8 cellular contexts compared by ENCODE assay signal in genomic region chr4:158722291-158722916, GRCh38. TPM values are rescaled to one million over a fixed set of nuclear protein-coding genes. Genes with fewer than 3 reads are reported as not detected.
A peak's percentile ranks its signal among the peaks of the same experiment; 100 is the strongest.
DNase-seq lines count a peak whose midpoint lies in the region; ATAC-seq and TF ChIP-seq lines count a peak whose summit lies in the region.

No MANE protein-coding gene starts in this region.

- DNase-seq in IMR-90 (peak; percentile 48), fibroblast of mammary gland (ENCODE audit: low read depth) (peak; percentile 55), natural killer cell (no peak), MV-4-11 (lab: John Stamatoyannopoulos, UW) (no peak), GDM1 (lab: John Stamatoyannopoulos, UW) (no peak)
- no peak for DNase-seq in activated CD4-positive, alpha-beta T cell treated with anti-CD3 and anti-CD28 coated beads, Interleukin-2, amount 10 ng/mL, durations not matched to agents 7 days and 5 days

- TF ChIP-seq RAD21 in IMR-90 (IDR thresholded peaks at IDR 0.05; ENCODE audit: low read length) = no peak

- H3K27ac Mint-ChIP-seq in activated CD4-positive, alpha-beta T cell treated with anti-CD3 and anti-CD28 coated beads, Interleukin-2, amount 10 ng/mL, durations not matched to agents 7 days and 5 days = peak overlapping the region; percentile 96
- H3K27ac Mint-ChIP-seq in natural killer cell = peak overlapping the region; percentile 97 to 99

- H3K9me3 ChIP-seq in BLaER1 treated with 17β-estradiol and CSF1 and Interleukin-3, amounts not matched to agents 10 nM and 100 nM (replicated peaks in 1 of 11) = no peaks in the 10 kb centered on the region
- H3K9me3 ChIP-seq in IMR-90 (ENCODE audit: control insufficient read depth, insufficient read depth, low read length) = no peaks in the 10 kb centered on the region

- peak overlapping the region; percentile 73 to 93 (median 85) for H3K4me3 ChIP-seq in BLaER1 treated with 17β-estradiol and CSF1 and Interleukin-3, amounts not matched to agents 10 nM and 100 nM
- H3K4me3 ChIP-seq in IMR-90 (ENCODE audit: insufficient read depth, low read depth, low read length) = peak overlapping the region; percentile 75
- peak overlapping the region; percentile 94 for H3K4me3 ChIP-seq in fibroblast of mammary gland (ENCODE audit: control insufficient read depth, low read depth, low read length)

- no peak for TF ChIP-seq POLR2A in IMR-90 (IDR thresholded peaks at IDR 0.05; ENCODE audit: low read depth, low read length)

- peak overlapping the region; percentile 97 for H2AFZ ChIP-seq in IMR-90 (replicated peaks; ENCODE audit: low read length, poor library complexity)

- peaks cover 31 to 44% (median 42%) of the 10 kb centered on the region in 11 experiments for H3K36me3 ChIP-seq in BLaER1 treated with 17β-estradiol and CSF1 and Interleukin-3, amounts not matched to agents 10 nM and 100 nM
- H3K36me3 ChIP-seq in IMR-90 (ENCODE audit: control insufficient read depth, insufficient read depth, low read length) = peaks cover 13% of the 10 kb centered on the region

- H2BK5ac ChIP-seq in IMR-90 (ENCODE audit: low read depth, low read length, poor library complexity, severe bottlenecking) = peak overlapping the region; percentile 82

- peaks cover 2% of the 10 kb centered on the region for H3K9me1 ChIP-seq in IMR-90 (ENCODE audit: insufficient read depth, low read length)

- H2AK5ac ChIP-seq in IMR-90 (ENCODE audit: low read depth, low read length) = 0 out of 2 replicates have a peak overlapping the region, but pooled peaks have one; percentile 10

- peak overlapping the region; percentile 80 to 94 (median 87) for H3K27ac ChIP-seq in BLaER1 treated with 17β-estradiol and CSF1 and Interleukin-3, amounts not matched to agents 10 nM and 100 nM
- H3K27ac ChIP-seq in IMR-90 (ENCODE audit: insufficient read depth, low read length) = peak overlapping the region; percentile 94

- H3K27me3 Mint-ChIP-seq in activated CD4-positive, alpha-beta T cell treated with anti-CD3 and anti-CD28 coated beads, Interleukin-2, amount 10 ng/mL, durations not matched to agents 7 days and 5 days = no peaks in the 10 kb centered on the region
- H3K27me3 Mint-ChIP-seq in natural killer cell (ENCODE audit: low read depth in 2 of 2) = peaks cover 0 to 10% of the 10 kb centered on the region in 2 donors

- no peaks in the 10 kb centered on the region for H3K9me3 Mint-ChIP-seq in activated CD4-positive, alpha-beta T cell treated with anti-CD3 and anti-CD28 coated beads, Interleukin-2, amount 10 ng/mL, durations not matched to agents 7 days and 5 days
- H3K9me3 Mint-ChIP-seq in natural killer cell = no peaks in the 10 kb centered on the region

- no peak overlapping the region for H3K18ac ChIP-seq in IMR-90 (ENCODE audit: low read depth, low read length)

- in situ Hi-C loops in IMR-90 (cut with MboI; ENCODE audit: low sequenced_read_pairs) = loop anchor here (10.0 kb wide), 1 partner anchor 722 kb away; no protein-coding TSS in a partner anchor

- CTCF ChIA-PET in IMR-90 (lab: Yijun Ruan, JAX) = no interaction called here
- CTCF ChIA-PET in activated CD4-positive, alpha-beta T cell treated with anti-CD3 and anti-CD28 coated beads, Interleukin-2, amount 10 ng/mL, durations not matched to agents 7 days and 5 days (lab: Charles Lee) = no interaction called here

- BruUV-seq in IMR-90 (replicated peaks; lab: Mats Ljungman, UMichigan) = TSS peak; percentile 53

- peak; percentile 18 for ATAC-seq in GM18909 (IDR thresholded peaks at IDR 0.05; ENCODE audit: poor library complexity, unreplicated experiment)
- ATAC-seq in IMR-90 (ENCODE audit: low read depth) = peak; percentile 46
- no peak for ATAC-seq in natural killer cell

- H3K4ac ChIP-seq in IMR-90 (ENCODE audit: low read depth, low read length) = peak overlapping the region; percentile 96

- peak overlapping the region; percentile 98 for H3K14ac ChIP-seq in IMR-90 (replicated peaks; ENCODE audit: low read depth, low read length)

- H2AK9ac ChIP-seq in IMR-90 (replicated peaks; ENCODE audit: low read depth, low read length, poor library complexity) = peak overlapping the region; percentile 71

- H2BK20ac ChIP-seq in IMR-90 (ENCODE audit: low read depth, low read length) = no peak overlapping the region

- no peaks in the 10 kb centered on the region for H3K27me3 ChIP-seq in BLaER1 treated with 17β-estradiol and CSF1 and Interleukin-3, amounts not matched to agents 10 nM and 100 nM
- no peaks in the 10 kb centered on the region for H3K27me3 ChIP-seq in IMR-90 (ENCODE audit: control insufficient read depth, insufficient read depth, low read length)

- WGBS in IMR-90 (ENCODE audit: extremely low coverage in 2 of 2, insufficient read length in 1 of 2), 2 experiments = 0% methylated on average over 3 of the region's 16 CpGs; no CpG with 5 or more reads in 1 of the 2 experiments

- no peak overlapping the region for H4K5ac ChIP-seq in IMR-90 (ENCODE audit: low read depth, low read length)

- H3K79me1 ChIP-seq in IMR-90 (ENCODE audit: low read depth in 1 of 2, low read length in 2 of 2) = peaks cover 22 to 23% of the 10 kb centered on the region in 2 experiments

- peaks cover 5 to 25% (median 14%) of the 10 kb centered on the region in 10 experiments; a peak in 17 of 20 replicates for H3K4me1 ChIP-seq in BLaER1 treated with 17β-estradiol and CSF1 and Interleukin-3, amounts not matched to agents 10 nM and 100 nM
- H3K4me1 ChIP-seq in IMR-90 (ENCODE audit: control insufficient read depth, insufficient read depth, low read length) = no peaks in the 10 kb centered on the region; the same call in 1 of the 2 replicates

- TF ChIP-seq CTCF in IMR-90 (conservative IDR thresholded peaks at IDR 0.05; ENCODE audit: low read depth, low read length) = no peak
- TF ChIP-seq CTCF in fibroblast of mammary gland (conservative IDR thresholded peaks at IDR 0.05; ENCODE audit: control insufficient read depth, insufficient read depth, low read depth, low read length) = no peak
- no peak for TF ChIP-seq CTCF in natural killer cell (IDR thresholded peaks at IDR 0.05)

- POLR2A ChIA-PET in IMR-90 (lab: Charles Lee; ENCODE audit: unreplicated experiment) = no interaction called here
- POLR2A ChIA-PET in activated CD4-positive, alpha-beta T cell treated with anti-CD3 and anti-CD28 coated beads, Interleukin-2, amount 10 ng/mL, durations not matched to agents 7 days and 5 days (lab: Charles Lee) = interaction anchor here (0.5 kb wide), 1 partner anchor 484 kb away, joined by 3 read pairs; no protein-coding TSS in a partner anchor

- peak overlapping the region; percentile 77 to 99 (median 88) for H3K4me2 ChIP-seq in BLaER1 treated with 17β-estradiol and CSF1 and Interleukin-3, amounts not matched to agents 10 nM and 100 nM
- H3K4me2 ChIP-seq in IMR-90 (ENCODE audit: low read depth, low read length) = peak overlapping the region; percentile 79

- H3K4me1 Mint-ChIP-seq in activated CD4-positive, alpha-beta T cell treated with anti-CD3 and anti-CD28 coated beads, Interleukin-2, amount 10 ng/mL, durations not matched to agents 7 days and 5 days = peaks cover 52% of the 10 kb centered on the region
- H3K4me1 Mint-ChIP-seq in natural killer cell = peaks cover 34 to 50% of the 10 kb centered on the region in 2 donors

- peak overlapping the region; percentile 89 to 97; a peak in 3 of 4 replicates for H4K8ac ChIP-seq in IMR-90 (ENCODE audit: low read depth in 2 of 2, low read length in 2 of 2)

- H3K9ac ChIP-seq in BLaER1 treated with 17β-estradiol and CSF1 and Interleukin-3, amounts not matched to agents 10 nM and 100 nM = peak overlapping the region; percentile 80 to 95 (median 88)
- peak overlapping the region; percentile 94 for H3K9ac ChIP-seq in IMR-90 (ENCODE audit: low read depth, low read length)

- peak overlapping the region; percentile 91; the same call in 1 of the 2 replicates for H4K91ac ChIP-seq in IMR-90 (ENCODE audit: insufficient read depth, low read depth, low read length)

- peak overlapping the region; percentile 90 for H3K56ac ChIP-seq in IMR-90 (ENCODE audit: extremely low read depth, insufficient read depth, low read length)

- H3K23ac ChIP-seq in IMR-90 (ENCODE audit: low read depth, low read length) = peak overlapping the region; percentile 97

- H3K4me3 Mint-ChIP-seq in activated CD4-positive, alpha-beta T cell treated with anti-CD3 and anti-CD28 coated beads, Interleukin-2, amount 10 ng/mL, durations not matched to agents 7 days and 5 days = peak overlapping the region; percentile 86
- H3K4me3 Mint-ChIP-seq in natural killer cell = peak overlapping the region; percentile 99

- no peak overlapping the region for H2BK15ac ChIP-seq in IMR-90 (ENCODE audit: low read depth, low read length)

- H2BK120ac ChIP-seq in IMR-90 (ENCODE audit: low read depth, low read length) = peak overlapping the region; percentile 84; the same call in 1 of the 2 replicates

- peaks cover 0 to 4% (median 0%) of the 10 kb centered on the region in 11 experiments; a peak in 2 of 22 replicates for H4K20me1 ChIP-seq in BLaER1 treated with 17β-estradiol and CSF1 and Interleukin-3, amounts not matched to agents 10 nM and 100 nM
- H4K20me1 ChIP-seq in IMR-90 (ENCODE audit: insufficient read depth, low read length) = no peaks in the 10 kb centered on the region

- intact Hi-C loops in IMR-90 (cut with micrococcal nuclease) (no loop called here), natural killer cell (cut with micrococcal nuclease) (loop anchor here (2.0 to 5.0 kb wide), 3 partner anchors 46 to 380 kb away; partner anchors contain the start of genes ETFDH, FNIP2 and RAPGEF2)

- peaks cover 37% of the 10 kb centered on the region for H3K36me3 Mint-ChIP-seq in activated CD4-positive, alpha-beta T cell treated with anti-CD3 and anti-CD28 coated beads, Interleukin-2, amount 10 ng/mL, durations not matched to agents 7 days and 5 days (ENCODE audit: low read depth)
- H3K36me3 Mint-ChIP-seq in natural killer cell = peaks cover 17% of the 10 kb centered on the region

- dilution Hi-C loops in IMR-90 (cut with HindIII; ENCODE audit: low sequenced_read_pairs, unreplicated experiment) = no loop called here

RNA-seq across cellular contexts. Expression of gene PPID, which starts 0.8 kb away (rescaled TPM):
- total RNA-seq in IMR-90 (2012; rRNA removed) = 11.8 and 22.8 TPM in 2 replicates
- 17.1 and 21.1 TPM in 2 replicates for polyA plus RNA-seq in IMR-90 (2012; rRNA removed)
- 4.3 and 5.0 TPM in 2 replicates for polyA plus RNA-seq in IMR-90 (2012; cell fraction: cytosol; rRNA removed)
- polyA plus RNA-seq in IMR-90 (2012; cell fraction: nucleus; rRNA removed; ENCODE audit: low replicate concordance) = 2.7 and 8.2 TPM in 2 replicates
- 10 to 100 TPM; 35.5 to 41.3 TPM for total RNA-seq in activated CD4-positive, alpha-beta T cell treated with anti-CD3 and anti-CD28 coated beads, Interleukin-2, amount 10 ng/mL, durations not matched to agents 7 days and 5 days
- total RNA-seq in natural killer cell = 10 to 100 TPM; 21.5 to 30.7 (median 21.8) TPM

RNA-seq across cellular contexts. Expression of gene FNIP2, which starts 46.4 kb away (rescaled TPM):
- total RNA-seq in IMR-90 (2012; rRNA removed) = 22.2 and 24.6 TPM in 2 replicates
- 3.9 and 4.7 TPM in 2 replicates for polyA plus RNA-seq in IMR-90 (2012; rRNA removed)
- 1.6 and 2.5 TPM in 2 replicates for polyA plus RNA-seq in IMR-90 (2012; cell fraction: cytosol; rRNA removed)
- 1.7 and 5.1 TPM in 2 replicates for polyA plus RNA-seq in IMR-90 (2012; cell fraction: nucleus; rRNA removed; ENCODE audit: low replicate concordance)
- total RNA-seq in activated CD4-positive, alpha-beta T cell treated with anti-CD3 and anti-CD28 coated beads, Interleukin-2, amount 10 ng/mL, durations not matched to agents 7 days and 5 days = 10 to 100 TPM; 16.0 to 16.4 TPM
- 10 to 100 TPM; 19.4 to 22.6 (median 21.8) TPM for total RNA-seq in natural killer cell

RNA-seq across cellular contexts. Expression of gene ETFDH, which starts 50.3 kb away (rescaled TPM):
- total RNA-seq in IMR-90 (2012; rRNA removed) = 14.0 and 18.3 TPM in 2 replicates
- 15.4 and 19.1 TPM in 2 replicates for polyA plus RNA-seq in IMR-90 (2012; rRNA removed)
- polyA plus RNA-seq in IMR-90 (2012; cell fraction: cytosol; rRNA removed) = 3.2 and 9.8 TPM in 2 replicates
- 3.8 and 35.9 TPM in 2 replicates for polyA plus RNA-seq in IMR-90 (2012; cell fraction: nucleus; rRNA removed; ENCODE audit: low replicate concordance)
- 10 to 100 TPM; 18.9 to 27.1 TPM for total RNA-seq in activated CD4-positive, alpha-beta T cell treated with anti-CD3 and anti-CD28 coated beads, Interleukin-2, amount 10 ng/mL, durations not matched to agents 7 days and 5 days
- total RNA-seq in natural killer cell = 10 to 100 TPM; 20.3 to 36.7 (median 22.2) TPM

RNA-seq across cellular contexts. Expression of gene C4orf46, which starts 50.7 kb away (rescaled TPM):
- total RNA-seq in IMR-90 (2012; rRNA removed) (10.0 and 14.2 TPM in 2 replicates), natural killer cell (10 to 100 TPM in 2 of 3 donors, 1 to 10 TPM in 1; 9.7 to 15.3 (median 12.8) TPM)
- polyA plus RNA-seq in IMR-90 (2012; rRNA removed) = 6.7 and 8.1 TPM in 2 replicates
- polyA plus RNA-seq in IMR-90 (2012; cell fraction: cytosol; rRNA removed) = 1.9 and 2.9 TPM in 2 replicates
- 0.75 and 4.9 TPM in 2 replicates for polyA plus RNA-seq in IMR-90 (2012; cell fraction: nucleus; rRNA removed; ENCODE audit: low replicate concordance)
- total RNA-seq in activated CD4-positive, alpha-beta T cell treated with anti-CD3 and anti-CD28 coated beads, Interleukin-2, amount 10 ng/mL, durations not matched to agents 7 days and 5 days = 10 to 100 TPM; 15.5 to 18.1 TPM

Comparison
In these comparisons a context has a peak if more than half of its experiments do, and no peak if none do; other contexts are left out.
1. ATAC-seq: peak in GM18909 (single experiment) and IMR-90 (single experiment); none in natural killer cell (0 of 3).
2. DNase-seq: peak in IMR-90 (single experiment) and fibroblast of mammary gland (single experiment); none in activated CD4-positive, alpha-beta T cell treated with anti-CD3 and anti-CD28 coated beads, Interleukin-2, amount 10 ng/mL, durations not matched to agents 7 days and 5 days (single experiment), natural killer cell (single experiment), MV-4-11 (single experiment) and GDM1 (single experiment).
3. Peak in every context shown above with its lines, with median percentiles within 50 percentile points of each other: H3K4me3 ChIP-seq.